ENCODE assay signal across 12 cellular contexts in genomic region chr11:118845369-118845768, GRCh38. TPM values are rescaled to one million over a fixed set of nuclear protein-coding genes. Genes with fewer than 3 reads are reported as not detected.
DNase-seq lines count a peak whose midpoint lies in the region; ATAC-seq and TF ChIP-seq lines count a peak whose summit lies in the region.
"Had no signal": no experiment of that assay in that cellular context is flagged by ENCODE, and none has a peak within 500 bp of the region (broad histone marks: within the 10 kb centered on the region; RNA-seq: fewer than 3 reads in every experiment).

No MANE protein-coding gene starts in this region.

- H3K9me3 Mint-ChIP-seq in activated T-cell treated with anti-CD3 and anti-CD28 coated beads, Interleukin-2, amount 50 U/mL, for 4 hours, result no peaks in the 10 kb centered on the region
- no peaks in the 10 kb centered on the region for H3K9me3 Mint-ChIP-seq in chondrocyte (ENCODE audit: low read depth)

- H3K27me3 Mint-ChIP-seq in activated T-cell treated with anti-CD3 and anti-CD28 coated beads, Interleukin-2, amount 50 U/mL, for 4 hours (ENCODE audit: low read depth), result no peaks in the 10 kb centered on the region
- H3K27me3 Mint-ChIP-seq in chondrocyte (ENCODE audit: low read depth), result no peaks in the 10 kb centered on the region

- no peaks in the 10 kb centered on the region for H3K36me3 Mint-ChIP-seq in activated T-cell treated with anti-CD3 and anti-CD28 coated beads, Interleukin-2, amount 50 U/mL, for 4 hours (ENCODE audit: insufficient read depth)
- no peaks in the 10 kb centered on the region for H3K36me3 Mint-ChIP-seq in chondrocyte (ENCODE audit: low read depth)

- no peak for DNase-seq in activated T-cell treated with anti-CD3 and anti-CD28 coated beads, Interleukin-2, amount 50 U/mL, for 4 hours
- DNase-seq in activated T-cell treated with anti-CD3 and anti-CD28 coated beads for 4 hours (no peak), NOMO-1 treated with DMSO at 0.1 percent for 48 hours (lab: John Stamatoyannopoulos, UW; ENCODE audit: unreplicated experiment) (peak; percentile 27), chondrocyte (ENCODE audit: low spot score) (no peak), smooth muscle cell of the brain vasculature (ENCODE audit: low read depth, low spot score) (peak; percentile 12), hippocampal formation (lab: John Stamatoyannopoulos, UW) (no peak)
- DNase-seq: NCI-H82, occipital lobe, WERI-Rb-1 had no signal

- ATAC-seq in activated T-cell treated with anti-CD3 and anti-CD28 coated beads, Interleukin-2, amount 50 U/mL, for 4 hours, result peak; percentile 47 to 53
- ATAC-seq in HG02840 (IDR thresholded peaks at IDR 0.05; ENCODE audit: low FRiP score, unreplicated experiment) (no peak), GM21367 (IDR thresholded peaks at IDR 0.05; ENCODE audit: unreplicated experiment) (no peak)
- ATAC-seq: HepG2 had no signal

- H3K27ac Mint-ChIP-seq in chondrocyte (ENCODE audit: unreplicated experiment), result peak overlapping the region; percentile 89

- peaks cover 27% of the 10 kb centered on the region for H3K4me1 Mint-ChIP-seq in activated T-cell treated with anti-CD3 and anti-CD28 coated beads, Interleukin-2, amount 50 U/mL, for 4 hours (ENCODE audit: low read depth)
- peaks cover 20% of the 10 kb centered on the region for H3K4me1 Mint-ChIP-seq in chondrocyte (ENCODE audit: low read depth)

- no peak overlapping the region for H3K4me3 Mint-ChIP-seq in activated T-cell treated with anti-CD3 and anti-CD28 coated beads, Interleukin-2, amount 50 U/mL, for 4 hours
- H3K4me3 Mint-ChIP-seq in chondrocyte (ENCODE audit: unreplicated experiment), result no peak overlapping the region

- no peak for TF ChIP-seq CTCF in chondrocyte (IDR thresholded peaks at IDR 0.05)

RNA-seq across cellular contexts. Expression of gene CXCR5, which starts 38.3 kb away (rescaled TPM):
- total RNA-seq in activated T-cell treated with anti-CD3 and anti-CD28 coated beads, Interleukin-2, amount 50 U/mL, for 4 hours, result 10 to 100 TPM; 17.6 to 30.8 (median 23.7) TPM
- 0.07 to 0.27 TPM in 2 of 3 replicates, not detected in the other for total RNA-seq in chondrocyte
- total RNA-seq: HepG2, occipital lobe had no signal

RNA-seq across cellular contexts. Expression of gene DDX6, which starts 54.4 kb away (rescaled TPM):
- 100 to 1,000 TPM; 121 to 147 (median 132) TPM for total RNA-seq in activated T-cell treated with anti-CD3 and anti-CD28 coated beads, Interleukin-2, amount 50 U/mL, for 4 hours
- 135 to 156 TPM (median 136 TPM) in 3 replicates for total RNA-seq in chondrocyte

Comparison
In these comparisons a context has a peak if more than half of its experiments do, and no peak if none do; other contexts are left out.
1. ATAC-seq: peak in activated T-cell treated with anti-CD3 and anti-CD28 coated beads, Interleukin-2, amount 50 U/mL, for 4 hours (2 of 2); none in HG02840 (single experiment) and GM21367 (single experiment).
2. DNase-seq: peak in NOMO-1 treated with DMSO at 0.1 percent for 48 hours (single experiment) and smooth muscle cell of the brain vasculature (single experiment); none in activated T-cell treated with anti-CD3 and anti-CD28 coated beads, Interleukin-2, amount 50 U/mL, for 4 hours (single experiment), activated T-cell treated with anti-CD3 and anti-CD28 coated beads for 4 hours (single experiment), chondrocyte (single experiment) and hippocampal formation (0 of 2).
3. RNA of gene CXCR5, which starts 38.3 kb away (total RNA-seq): 17.6 to 30.8 TPM in activated T-cell treated with anti-CD3 and anti-CD28 coated beads, Interleukin-2, amount 50 U/mL, for 4 hours; 0.07 to 0.27 TPM in chondrocyte; every median in the first group is over 10 times any median in the second.